Comparison of ENCODE assay signal across 1 cellular context in the genomic region with DNA sequence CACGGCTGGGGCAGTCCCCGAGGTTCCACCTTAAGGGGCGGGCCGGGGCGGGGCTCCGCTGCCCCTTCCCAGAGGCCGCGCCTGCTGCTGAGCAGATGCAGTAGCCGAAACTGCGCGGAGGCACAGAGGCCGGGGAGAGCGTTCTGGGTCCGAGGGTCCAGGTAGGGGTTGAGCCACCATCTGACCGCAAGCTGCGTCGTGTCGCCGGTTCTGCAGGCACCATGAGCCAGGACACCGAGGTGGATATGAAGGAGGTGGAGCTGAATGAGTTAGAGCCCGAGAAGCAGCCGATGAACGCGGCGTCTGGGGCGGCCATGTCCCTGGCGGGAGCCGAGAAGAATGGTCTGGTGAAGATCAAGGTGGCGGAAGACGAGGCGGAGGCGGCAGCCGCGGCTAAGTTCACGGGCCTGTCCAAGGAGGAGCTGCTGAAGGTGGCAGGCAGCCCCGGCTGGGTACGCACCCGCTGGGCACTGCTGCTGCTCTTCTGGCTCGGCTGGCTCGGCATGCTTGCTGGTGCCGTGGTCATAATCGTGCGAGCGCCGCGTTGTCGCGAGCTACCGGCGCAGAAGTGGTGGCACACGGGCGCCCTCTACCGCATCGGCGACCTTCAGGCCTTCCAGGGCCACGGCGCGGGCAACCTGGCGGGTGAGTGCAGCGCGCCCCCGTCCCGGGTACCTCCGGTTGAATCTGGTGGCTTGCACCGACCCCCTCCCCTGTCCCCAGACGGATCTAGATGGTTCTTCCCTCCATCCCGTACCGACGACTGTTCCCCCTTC.
TF ChIP-seq lines count a peak whose summit lies in the region.

A gene (plus strand): TSS at position 94 of the 776 bp plus-strand sequence. CDS start 128 bp downstream, at position 222.

TF ChIP-seq in HepG2, 621 proteins besides CTCF, POLR2A, EP300 and RAD21 (continued from another document and continues in another):
- TF ChIP-seq, protein P1, sequence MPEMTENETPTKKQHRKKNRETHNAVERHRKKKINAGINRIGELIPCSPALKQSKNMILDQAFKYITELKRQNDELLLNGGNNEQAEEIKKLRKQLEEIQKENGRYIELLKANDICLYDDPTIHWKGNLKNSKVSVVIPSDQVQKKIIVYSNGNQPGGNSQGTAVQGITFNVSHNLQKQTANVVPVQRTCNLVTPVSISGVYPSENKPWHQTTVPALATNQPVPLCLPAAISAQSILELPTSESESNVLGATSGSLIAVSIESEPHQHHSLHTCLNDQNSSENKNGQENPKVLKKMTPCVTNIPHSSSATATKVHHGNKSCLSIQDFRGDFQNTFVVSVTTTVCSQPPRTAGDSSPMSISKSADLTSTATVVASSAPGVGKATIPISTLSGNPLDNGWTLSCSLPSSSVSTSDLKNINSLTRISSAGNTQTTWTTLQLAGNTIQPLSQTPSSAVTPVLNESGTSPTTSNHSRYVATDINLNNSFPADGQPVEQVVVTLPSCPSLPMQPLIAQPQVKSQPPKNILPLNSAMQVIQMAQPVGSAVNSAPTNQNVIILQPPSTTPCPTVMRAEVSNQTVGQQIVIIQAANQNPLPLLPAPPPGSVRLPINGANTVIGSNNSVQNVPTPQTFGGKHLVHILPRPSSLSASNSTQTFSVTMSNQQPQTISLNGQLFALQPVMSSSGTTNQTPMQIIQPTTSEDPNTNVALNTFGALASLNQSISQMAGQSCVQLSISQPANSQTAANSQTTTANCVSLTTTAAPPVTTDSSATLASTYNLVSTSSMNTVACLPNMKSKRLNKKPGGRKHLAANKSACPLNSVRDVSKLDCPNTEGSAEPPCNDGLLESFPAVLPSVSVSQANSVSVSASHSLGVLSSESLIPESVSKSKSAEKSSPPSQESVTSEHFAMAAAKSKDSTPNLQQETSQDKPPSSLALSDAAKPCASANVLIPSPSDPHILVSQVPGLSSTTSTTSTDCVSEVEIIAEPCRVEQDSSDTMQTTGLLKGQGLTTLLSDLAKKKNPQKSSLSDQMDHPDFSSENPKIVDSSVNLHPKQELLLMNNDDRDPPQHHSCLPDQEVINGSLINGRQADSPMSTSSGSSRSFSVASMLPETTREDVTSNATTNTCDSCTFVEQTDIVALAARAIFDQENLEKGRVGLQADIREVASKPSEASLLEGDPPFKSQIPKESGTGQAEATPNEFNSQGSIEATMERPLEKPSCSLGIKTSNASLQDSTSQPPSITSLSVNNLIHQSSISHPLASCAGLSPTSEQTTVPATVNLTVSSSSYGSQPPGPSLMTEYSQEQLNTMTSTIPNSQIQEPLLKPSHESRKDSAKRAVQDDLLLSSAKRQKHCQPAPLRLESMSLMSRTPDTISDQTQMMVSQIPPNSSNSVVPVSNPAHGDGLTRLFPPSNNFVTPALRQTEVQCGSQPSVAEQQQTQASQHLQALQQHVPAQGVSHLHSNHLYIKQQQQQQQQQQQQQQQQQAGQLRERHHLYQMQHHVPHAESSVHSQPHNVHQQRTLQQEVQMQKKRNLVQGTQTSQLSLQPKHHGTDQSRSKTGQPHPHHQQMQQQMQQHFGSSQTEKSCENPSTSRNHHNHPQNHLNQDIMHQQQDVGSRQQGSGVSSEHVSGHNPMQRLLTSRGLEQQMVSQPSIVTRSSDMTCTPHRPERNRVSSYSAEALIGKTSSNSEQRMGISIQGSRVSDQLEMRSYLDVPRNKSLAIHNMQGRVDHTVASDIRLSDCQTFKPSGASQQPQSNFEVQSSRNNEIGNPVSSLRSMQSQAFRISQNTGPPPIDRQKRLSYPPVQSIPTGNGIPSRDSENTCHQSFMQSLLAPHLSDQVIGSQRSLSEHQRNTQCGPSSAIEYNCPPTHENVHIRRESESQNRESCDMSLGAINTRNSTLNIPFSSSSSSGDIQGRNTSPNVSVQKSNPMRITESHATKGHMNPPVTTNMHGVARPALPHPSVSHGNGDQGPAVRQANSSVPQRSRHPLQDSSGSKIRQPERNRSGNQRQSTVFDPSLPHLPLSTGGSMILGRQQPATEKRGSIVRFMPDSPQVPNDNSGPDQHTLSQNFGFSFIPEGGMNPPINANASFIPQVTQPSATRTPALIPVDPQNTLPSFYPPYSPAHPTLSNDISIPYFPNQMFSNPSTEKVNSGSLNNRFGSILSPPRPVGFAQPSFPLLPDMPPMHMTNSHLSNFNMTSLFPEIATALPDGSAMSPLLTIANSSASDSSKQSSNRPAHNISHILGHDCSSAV (CRISPR knock-in tag; IDR thresholded peaks at IDR 0.05; ENCODE audit: borderline replicate concordance), result peak; percentile 70; the same call in 1 of the 2 replicates
- TF ChIP-seq KLF11 (CRISPR knock-in tag; IDR thresholded peaks at IDR 0.05), result no peak
- peak; percentile 51 for TF ChIP-seq PHF20 (CRISPR knock-in tag; IDR thresholded peaks at IDR 0.05)
- TF ChIP-seq, protein P2, sequence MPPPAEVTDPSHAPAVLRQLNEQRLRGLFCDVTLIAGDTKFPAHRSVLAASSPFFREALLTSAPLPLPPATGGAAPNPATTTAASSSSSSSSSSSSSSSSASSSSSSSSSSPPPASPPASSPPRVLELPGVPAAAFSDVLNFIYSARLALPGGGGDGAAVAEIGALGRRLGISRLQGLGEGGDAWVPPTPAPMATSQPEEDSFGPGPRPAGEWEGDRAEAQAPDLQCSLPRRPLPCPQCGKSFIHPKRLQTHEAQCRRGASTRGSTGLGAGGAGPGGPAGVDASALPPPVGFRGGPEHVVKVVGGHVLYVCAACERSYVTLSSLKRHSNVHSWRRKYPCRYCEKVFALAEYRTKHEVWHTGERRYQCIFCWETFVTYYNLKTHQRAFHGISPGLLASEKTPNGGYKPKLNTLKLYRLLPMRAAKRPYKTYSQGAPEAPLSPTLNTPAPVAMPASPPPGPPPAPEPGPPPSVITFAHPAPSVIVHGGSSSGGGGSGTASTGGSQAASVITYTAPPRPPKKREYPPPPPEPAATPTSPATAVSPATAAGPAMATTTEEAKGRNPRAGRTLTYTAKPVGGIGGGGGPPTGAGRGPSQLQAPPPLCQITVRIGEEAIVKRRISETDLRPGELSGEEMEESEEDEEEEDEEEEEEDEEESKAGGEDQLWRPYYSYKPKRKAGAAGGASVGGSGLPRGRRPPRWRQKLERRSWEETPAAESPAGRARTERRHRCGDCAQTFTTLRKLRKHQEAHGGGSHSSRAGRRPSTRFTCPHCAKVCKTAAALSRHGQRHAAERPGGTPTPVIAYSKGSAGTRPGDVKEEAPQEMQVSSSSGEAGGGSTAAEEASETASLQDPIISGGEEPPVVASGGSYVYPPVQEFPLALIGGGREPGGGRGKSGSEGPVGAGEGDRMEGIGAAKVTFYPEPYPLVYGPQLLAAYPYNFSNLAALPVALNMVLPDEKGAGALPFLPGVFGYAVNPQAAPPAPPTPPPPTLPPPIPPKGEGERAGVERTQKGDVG (CRISPR knock-in tag; IDR thresholded peaks at IDR 0.05; ENCODE audit: borderline replicate concordance), result peak; percentile 74; the same call in 1 of the 2 replicates
- peak; percentile 37; the same call in 1 of the 2 replicates for TF ChIP-seq HNF4G (IDR thresholded peaks at IDR 0.05; ENCODE audit: borderline replicate concordance, low read depth, low read length)
- 0 out of 2 replicates have a peak, but pooled peaks have one; percentile 8 for TF ChIP-seq HNF4G (CRISPR knock-in tag; IDR thresholded peaks at IDR 0.05; ENCODE audit: borderline replicate concordance, low read depth)
- no peak; the same call in 1 of the 2 replicates for TF ChIP-seq ZNF572 (CRISPR knock-in tag; IDR thresholded peaks at IDR 0.05)
- no peak; the same call in 1 of the 2 replicates for TF ChIP-seq ZSCAN20 (CRISPR knock-in tag; IDR thresholded peaks at IDR 0.05; ENCODE audit: borderline replicate concordance)
- peak; percentile 62 for TF ChIP-seq SPEN (CRISPR knock-in tag; IDR thresholded peaks at IDR 0.05; ENCODE audit: low read depth)
- TF ChIP-seq, protein P3, sequence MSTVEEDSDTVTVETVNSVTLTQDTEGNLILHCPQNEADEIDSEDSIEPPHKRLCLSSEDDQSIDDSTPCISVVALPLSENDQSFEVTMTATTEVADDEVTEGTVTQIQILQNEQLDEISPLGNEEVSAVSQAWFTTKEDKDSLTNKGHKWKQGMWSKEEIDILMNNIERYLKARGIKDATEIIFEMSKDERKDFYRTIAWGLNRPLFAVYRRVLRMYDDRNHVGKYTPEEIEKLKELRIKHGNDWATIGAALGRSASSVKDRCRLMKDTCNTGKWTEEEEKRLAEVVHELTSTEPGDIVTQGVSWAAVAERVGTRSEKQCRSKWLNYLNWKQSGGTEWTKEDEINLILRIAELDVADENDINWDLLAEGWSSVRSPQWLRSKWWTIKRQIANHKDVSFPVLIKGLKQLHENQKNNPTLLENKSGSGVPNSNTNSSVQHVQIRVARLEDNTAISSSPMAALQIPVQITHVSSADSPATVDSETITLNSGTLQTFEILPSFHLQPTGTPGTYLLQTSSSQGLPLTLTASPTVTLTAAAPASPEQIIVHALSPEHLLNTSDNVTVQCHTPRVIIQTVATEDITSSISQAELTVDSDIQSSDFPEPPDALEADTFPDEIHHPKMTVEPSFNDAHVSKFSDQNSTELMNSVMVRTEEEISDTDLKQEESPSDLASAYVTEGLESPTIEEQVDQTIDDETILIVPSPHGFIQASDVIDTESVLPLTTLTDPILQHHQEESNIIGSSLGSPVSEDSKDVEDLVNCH (CRISPR knock-in tag; IDR thresholded peaks at IDR 0.05), result 0 out of 2 replicates have a peak, but pooled peaks have one; percentile 70
- peak; percentile 97 for TF ChIP-seq POLR2AphosphoS5 (IDR thresholded peaks at IDR 0.05; ENCODE audit: low read depth, low read length)
- TF ChIP-seq ZNF558 (CRISPR knock-in tag; IDR thresholded peaks at IDR 0.05; ENCODE audit: borderline replicate concordance), result peak; percentile 96; the same call in 1 of the 2 replicates
- TF ChIP-seq, protein P4, sequence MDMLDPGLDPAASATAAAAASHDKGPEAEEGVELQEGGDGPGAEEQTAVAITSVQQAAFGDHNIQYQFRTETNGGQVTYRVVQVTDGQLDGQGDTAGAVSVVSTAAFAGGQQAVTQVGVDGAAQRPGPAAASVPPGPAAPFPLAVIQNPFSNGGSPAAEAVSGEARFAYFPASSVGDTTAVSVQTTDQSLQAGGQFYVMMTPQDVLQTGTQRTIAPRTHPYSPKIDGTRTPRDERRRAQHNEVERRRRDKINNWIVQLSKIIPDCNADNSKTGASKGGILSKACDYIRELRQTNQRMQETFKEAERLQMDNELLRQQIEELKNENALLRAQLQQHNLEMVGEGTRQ (IDR thresholded peaks at IDR 0.05; ENCODE audit: low read depth, low read length), result no peak
- TF ChIP-seq, protein P4 (CRISPR knock-in tag; IDR thresholded peaks at IDR 0.05; ENCODE audit: borderline replicate concordance), result no peak
- TF ChIP-seq ZSCAN22 (CRISPR knock-in tag; IDR thresholded peaks at IDR 0.05), result peak; percentile 59; the same call in 1 of the 2 replicates
- TF ChIP-seq, protein P5, sequence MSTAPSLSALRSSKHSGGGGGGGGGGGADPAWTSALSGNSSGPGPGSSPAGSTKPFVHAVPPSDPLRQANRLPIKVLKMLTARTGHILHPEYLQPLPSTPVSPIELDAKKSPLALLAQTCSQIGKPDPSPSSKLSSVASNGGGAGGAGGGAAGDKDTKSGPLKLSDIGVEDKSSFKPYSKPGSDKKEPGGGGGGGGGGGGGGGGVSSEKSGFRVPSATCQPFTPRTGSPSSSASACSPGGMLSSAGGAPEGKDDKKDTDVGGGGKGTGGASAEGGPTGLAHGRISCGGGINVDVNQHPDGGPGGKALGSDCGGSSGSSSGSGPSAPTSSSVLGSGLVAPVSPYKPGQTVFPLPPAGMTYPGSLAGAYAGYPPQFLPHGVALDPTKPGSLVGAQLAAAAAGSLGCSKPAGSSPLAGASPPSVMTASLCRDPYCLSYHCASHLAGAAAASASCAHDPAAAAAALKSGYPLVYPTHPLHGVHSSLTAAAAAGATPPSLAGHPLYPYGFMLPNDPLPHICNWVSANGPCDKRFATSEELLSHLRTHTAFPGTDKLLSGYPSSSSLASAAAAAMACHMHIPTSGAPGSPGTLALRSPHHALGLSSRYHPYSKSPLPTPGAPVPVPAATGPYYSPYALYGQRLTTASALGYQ (CRISPR knock-in tag; IDR thresholded peaks at IDR 0.05), result peak; percentile 50; the same call in 1 of the 2 replicates
- TF ChIP-seq ZNF12 (CRISPR knock-in tag; IDR thresholded peaks at IDR 0.05), result 0 out of 2 replicates have a peak, but pooled peaks have one; percentile 9
- TF ChIP-seq, protein P6, sequence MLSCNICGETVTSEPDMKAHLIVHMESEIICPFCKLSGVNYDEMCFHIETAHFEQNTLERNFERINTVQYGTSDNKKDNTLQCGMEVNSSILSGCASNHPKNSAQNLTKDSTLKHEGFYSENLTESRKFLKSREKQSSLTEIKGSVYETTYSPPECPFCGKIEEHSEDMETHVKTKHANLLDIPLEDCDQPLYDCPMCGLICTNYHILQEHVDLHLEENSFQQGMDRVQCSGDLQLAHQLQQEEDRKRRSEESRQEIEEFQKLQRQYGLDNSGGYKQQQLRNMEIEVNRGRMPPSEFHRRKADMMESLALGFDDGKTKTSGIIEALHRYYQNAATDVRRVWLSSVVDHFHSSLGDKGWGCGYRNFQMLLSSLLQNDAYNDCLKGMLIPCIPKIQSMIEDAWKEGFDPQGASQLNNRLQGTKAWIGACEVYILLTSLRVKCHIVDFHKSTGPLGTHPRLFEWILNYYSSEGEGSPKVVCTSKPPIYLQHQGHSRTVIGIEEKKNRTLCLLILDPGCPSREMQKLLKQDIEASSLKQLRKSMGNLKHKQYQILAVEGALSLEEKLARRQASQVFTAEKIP (CRISPR knock-in tag; IDR thresholded peaks at IDR 0.05; ENCODE audit: borderline replicate concordance), result peak; percentile 59; the same call in 1 of the 2 replicates
- TF ChIP-seq JDP2 (CRISPR knock-in tag; IDR thresholded peaks at IDR 0.05; ENCODE audit: borderline replicate concordance), result no peak; the same call in 1 of the 2 replicates
- 0 out of 2 replicates have a peak, but pooled peaks have one; percentile 63 for TF ChIP-seq JUND (CRISPR knock-in tag; IDR thresholded peaks at IDR 0.05)
- TF ChIP-seq ZNF83 (CRISPR knock-in tag; IDR thresholded peaks at IDR 0.05; ENCODE audit: borderline replicate concordance), result peak; percentile 78; the same call in 1 of the 2 replicates
- TF ChIP-seq, protein P7, sequence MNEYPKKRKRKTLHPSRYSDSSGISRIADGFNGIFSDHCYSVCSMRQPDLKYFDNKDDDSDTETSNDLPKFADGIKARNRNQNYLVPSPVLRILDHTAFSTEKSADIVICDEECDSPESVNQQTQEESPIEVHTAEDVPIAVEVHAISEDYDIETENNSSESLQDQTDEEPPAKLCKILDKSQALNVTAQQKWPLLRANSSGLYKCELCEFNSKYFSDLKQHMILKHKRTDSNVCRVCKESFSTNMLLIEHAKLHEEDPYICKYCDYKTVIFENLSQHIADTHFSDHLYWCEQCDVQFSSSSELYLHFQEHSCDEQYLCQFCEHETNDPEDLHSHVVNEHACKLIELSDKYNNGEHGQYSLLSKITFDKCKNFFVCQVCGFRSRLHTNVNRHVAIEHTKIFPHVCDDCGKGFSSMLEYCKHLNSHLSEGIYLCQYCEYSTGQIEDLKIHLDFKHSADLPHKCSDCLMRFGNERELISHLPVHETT (CRISPR knock-in tag; conservative IDR thresholded peaks at IDR 0.05), result peak; percentile 33
- TF ChIP-seq NFIB (CRISPR knock-in tag; IDR thresholded peaks at IDR 0.05; ENCODE audit: borderline replicate concordance), result no peak
- TF ChIP-seq YEATS2 (CRISPR knock-in tag; IDR thresholded peaks at IDR 0.05; ENCODE audit: borderline replicate concordance), result peak; percentile 61; the same call in 1 of the 2 replicates
- TF ChIP-seq TEAD3 (CRISPR knock-in tag; optimal IDR thresholded peaks at IDR 0.05; ENCODE audit: borderline replicate concordance), result no peak
